ENCODE assay signal across 2 cellular contexts in genomic region chr17:47120521-47121095, GRCh38.
TF ChIP-seq lines count a peak whose summit lies in the region.

No MANE protein-coding gene starts in this region.

TF ChIP-seq in SK-N-SH treated with all-trans-retinoic acid at 6 μM for 48 hours, 23 proteins besides CTCF, POLR2A, EP300 and RAD21 (continued from another document):
- TF ChIP-seq CSRNP3 (CRISPR knock-in tag; IDR thresholded peaks at IDR 0.05) = no peak
- no peak for TF ChIP-seq PATZ1 (CRISPR knock-in tag; IDR thresholded peaks at IDR 0.05; ENCODE audit: borderline replicate concordance)
- TF ChIP-seq GLIS3 (CRISPR knock-in tag; IDR thresholded peaks at IDR 0.05) = no peak
- no peak for TF ChIP-seq ZFP30 (CRISPR knock-in tag; IDR thresholded peaks at IDR 0.05)
- TF ChIP-seq CREB5 (CRISPR knock-in tag; IDR thresholded peaks at IDR 0.05; ENCODE audit: low read depth) = no peak
- TF ChIP-seq ARNTL (CRISPR knock-in tag; IDR thresholded peaks at IDR 0.05; ENCODE audit: borderline replicate concordance, low read depth) = no peak

TF ChIP-seq in SK-N-SH, 30 proteins besides CTCF, POLR2A, EP300 and RAD21 (continued from another document):
- no peak for TF ChIP-seq REST (IDR thresholded peaks at IDR 0.05; ENCODE audit: low read depth, low read length)
